2 cellular contexts compared by ENCODE assay signal in genomic region chr4:185640809-185641675, GRCh38.
TF ChIP-seq lines count a peak whose summit lies in the region.

No MANE protein-coding gene starts in this region.

TF ChIP-seq in H1, 55 proteins besides CTCF, POLR2A, EP300 and RAD21 (continued from another document):
- TF ChIP-seq BACH1 (IDR thresholded peaks at IDR 0.05; ENCODE audit: low read length) (no peak), SP2 (IDR thresholded peaks at IDR 0.05; ENCODE audit: low read length) (no peak), BRCA1 (IDR thresholded peaks at IDR 0.05; ENCODE audit: low read depth, low read length) (no peak), RXRA (IDR thresholded peaks at IDR 0.05; ENCODE audit: insufficient read depth, low read depth, low read length) (no peak), TCF12 (IDR thresholded peaks at IDR 0.05; ENCODE audit: low read depth, low read length) (no peak)

TF ChIP-seq in neural cell, 6 proteins besides CTCF, POLR2A, EP300 and RAD21:
- TF ChIP-seq REST (IDR thresholded peaks at IDR 0.05; ENCODE audit: borderline replicate concordance) (no peak), SMC3 (conservative IDR thresholded peaks at IDR 0.05; ENCODE audit: poor library complexity) (peak; percentile 88)
